9 cellular contexts compared by ENCODE assay signal in genomic region chr5:112691758-112692157, GRCh38. TPM values are rescaled to one million over a fixed set of nuclear protein-coding genes. Genes with fewer than 3 reads are reported as not detected.
DNase-seq lines count a peak whose midpoint lies in the region; ATAC-seq and TF ChIP-seq lines count a peak whose summit lies in the region.
"Had no signal": no experiment of that assay in that cellular context is flagged by ENCODE, and none has a peak within 500 bp of the region (broad histone marks: within the 10 kb centered on the region; RNA-seq: fewer than 3 reads in every experiment).

No MANE protein-coding gene starts in this region.

- intact Hi-C loops in Right ventricle myocardium inferior (cut with DNase I) (loop anchor here (5.0 kb wide), 1 partner anchor 66 kb away; no protein-coding TSS in a partner anchor), colonic mucosa (cut with DNase I) (loop anchor here (5.0 kb wide), 1 partner anchor 66 kb away; no protein-coding TSS in a partner anchor)

- no peaks in the 10 kb centered on the region for H3K9me3 Mint-ChIP-seq in stimulated activated effector memory CD8-positive, alpha-beta T cell treated with anti-CD3 and anti-CD28 coated beads, Interleukin-12 subunit alpha, Interleukin-12 subunit beta, amount 100 ng/mL, for 72 hours
- H3K9me3 Mint-ChIP-seq in glutamatergic neuron (ENCODE audit: unreplicated experiment), result peaks cover under 1% of the 10 kb centered on the region
- H3K9me3 Mint-ChIP-seq: T-helper 1 cell treated with Interleukin-12 subunit alpha and Interleukin-12 subunit beta and Interleukin-4 antibody, amounts not matched to agents 30 μg/mL and 1 μg/mL, for 36 hours had no signal

- DNase-seq in cardiac muscle cell (ENCODE audit: low read depth in 1 of 2, low spot score in 1 of 2) (peak in 1 of 2 donors; percentile 64), Right ventricle myocardium inferior (ENCODE audit: missing footprints) (no peak), NCI-H146 (lab: John Stamatoyannopoulos, UW) (peak; percentile 71), colonic mucosa (peak; percentile 44), GM23248 (no peak), occipital lobe (lab: John Stamatoyannopoulos, UW) (no peak), glutamatergic neuron (no peak)
- DNase-seq in stimulated activated effector memory CD8-positive, alpha-beta T cell treated with anti-CD3 and anti-CD28 coated beads, Interleukin-12 subunit alpha, Interleukin-12 subunit beta, amount 100 ng/mL, for 72 hours (ENCODE audit: low spot score in 2 of 2), result no peak

- no peak overlapping the region for H3K27ac Mint-ChIP-seq in stimulated activated effector memory CD8-positive, alpha-beta T cell treated with anti-CD3 and anti-CD28 coated beads, Interleukin-12 subunit alpha, Interleukin-12 subunit beta, amount 100 ng/mL, for 72 hours
- H3K27ac Mint-ChIP-seq in glutamatergic neuron (ENCODE audit: unreplicated experiment), result no peak overlapping the region
- H3K27ac Mint-ChIP-seq: T-helper 1 cell treated with Interleukin-12 subunit alpha and Interleukin-12 subunit beta and Interleukin-4 antibody, amounts not matched to agents 30 μg/mL and 1 μg/mL, for 36 hours had no signal

- no peaks in the 10 kb centered on the region for H3K36me3 Mint-ChIP-seq in stimulated activated effector memory CD8-positive, alpha-beta T cell treated with anti-CD3 and anti-CD28 coated beads, Interleukin-12 subunit alpha, Interleukin-12 subunit beta, amount 100 ng/mL, for 72 hours
- no peaks in the 10 kb centered on the region for H3K36me3 Mint-ChIP-seq in glutamatergic neuron (ENCODE audit: unreplicated experiment)

- H4K20me1 ChIP-seq in GM23248 (ENCODE audit: insufficient read depth), result no peaks in the 10 kb centered on the region

- H3K36me3 ChIP-seq in cardiac muscle cell (no peaks in the 10 kb centered on the region), colonic mucosa (no peaks in the 10 kb centered on the region), GM23248 (ENCODE audit: low read depth) (no peaks in the 10 kb centered on the region)

- TF ChIP-seq CTCF in cardiac muscle cell (IDR thresholded peaks at IDR 0.05; ENCODE audit: low read depth, low read length) (peak; percentile 51), colonic mucosa (IDR thresholded peaks at IDR 0.05) (peak; percentile 19), glutamatergic neuron (IDR thresholded peaks at IDR 0.05; ENCODE audit: partially characterized antibody, unreplicated experiment) (no peak)

- no peak overlapping the region for H3K9ac ChIP-seq in colonic mucosa (ENCODE audit: low read depth in 2 of 2, low read length in 2 of 2)
- H3K9ac ChIP-seq in GM23248, result no peak overlapping the region

- H3K27me3 ChIP-seq in cardiac muscle cell (no peaks in the 10 kb centered on the region), colonic mucosa (no peaks in the 10 kb centered on the region), GM23248 (replicated peaks; ENCODE audit: insufficient read depth) (no peaks in the 10 kb centered on the region)

- H2AFZ ChIP-seq in GM23248, result no peak overlapping the region

- H3K4me3 Mint-ChIP-seq in stimulated activated effector memory CD8-positive, alpha-beta T cell treated with anti-CD3 and anti-CD28 coated beads, Interleukin-12 subunit alpha, Interleukin-12 subunit beta, amount 100 ng/mL, for 72 hours, result no peak overlapping the region
- H3K4me3 Mint-ChIP-seq in glutamatergic neuron (ENCODE audit: unreplicated experiment), result no peak overlapping the region
- H3K4me3 Mint-ChIP-seq: T-helper 1 cell treated with Interleukin-12 subunit alpha and Interleukin-12 subunit beta and Interleukin-4 antibody, amounts not matched to agents 30 μg/mL and 1 μg/mL, for 36 hours had no signal

- in situ Hi-C loops in GM23248 (cut with MboI), result no loop called here

- H3K27me3 Mint-ChIP-seq in glutamatergic neuron (ENCODE audit: unreplicated experiment), result peaks cover 2% of the 10 kb centered on the region

- WGBS in GM23248 (ENCODE audit: low coverage in 1 of 2, low lambda C conversion rate in 2 of 2, missing lambda C conversion rate in 2 of 2), 2 experiments, result 83 to 87% methylated on average over 3 of the region's 3 CpGs

- no peak for ATAC-seq in Right ventricle myocardium inferior
- ATAC-seq in stimulated activated effector memory CD8-positive, alpha-beta T cell treated with anti-CD3 and anti-CD28 coated beads, Interleukin-12 subunit alpha, Interleukin-12 subunit beta, amount 100 ng/mL, for 72 hours, result peak; percentile 63

- H3K4me1 ChIP-seq in cardiac muscle cell (ENCODE audit: low read depth) (no peaks in the 10 kb centered on the region), colonic mucosa (no peaks in the 10 kb centered on the region), GM23248 (ENCODE audit: insufficient read depth) (peaks cover 31% of the 10 kb centered on the region)

- no peak overlapping the region for H3K4me2 ChIP-seq in GM23248 (ENCODE audit: unreplicated experiment)

- H3K27ac ChIP-seq in cardiac muscle cell, result no peak overlapping the region
- no peak overlapping the region for H3K27ac ChIP-seq in colonic mucosa
- no peak overlapping the region for H3K27ac ChIP-seq in GM23248

- H3K9me2 ChIP-seq in GM23248 (ENCODE audit: insufficient read depth), result no peaks in the 10 kb centered on the region

- no peaks in the 10 kb centered on the region for H3K79me2 ChIP-seq in GM23248 (ENCODE audit: insufficient read depth)

- H3K9me3 ChIP-seq in cardiac muscle cell (ENCODE audit: low read depth) (no peaks in the 10 kb centered on the region), colonic mucosa (no peaks in the 10 kb centered on the region), GM23248 (ENCODE audit: low read depth) (no peaks in the 10 kb centered on the region)

- no peaks in the 10 kb centered on the region for H3K4me1 Mint-ChIP-seq in stimulated activated effector memory CD8-positive, alpha-beta T cell treated with anti-CD3 and anti-CD28 coated beads, Interleukin-12 subunit alpha, Interleukin-12 subunit beta, amount 100 ng/mL, for 72 hours
- H3K4me1 Mint-ChIP-seq in glutamatergic neuron (ENCODE audit: low read depth, unreplicated experiment), result peaks cover 35% of the 10 kb centered on the region

- H3F3A ChIP-seq in GM23248 (ENCODE audit: insufficient read depth), result peaks cover 25% of the 10 kb centered on the region

- H3K4me3 ChIP-seq in cardiac muscle cell (no peak overlapping the region), colonic mucosa (no peak overlapping the region), GM23248 (no peak overlapping the region)

RNA-seq across cellular contexts. Expression of gene APC, which starts 45.9 kb away (rescaled TPM):
- total RNA-seq in cardiac muscle cell, result 38.3 and 40.1 TPM in 2 replicates
- 12.9 and 22.9 TPM in 2 replicates for polyA plus RNA-seq in cardiac muscle cell
- 35.6 TPM for total RNA-seq in Right ventricle myocardium inferior
- 10 to 100 TPM; 36.0 to 36.8 TPM for total RNA-seq in colonic mucosa
- 34.2 and 47.2 TPM in 2 replicates for total RNA-seq in GM23248 (2014; rRNA removed; shearing (Covaris generic))
- 17.8 and 18.1 TPM in 2 replicates for polyA plus RNA-seq in GM23248 (2016; fragmentation: Nextera tagmentation; extraction: Ambion mirVana)
- 423 TPM for total RNA-seq in occipital lobe
- 136 TPM for total RNA-seq in glutamatergic neuron (ENCODE audit: unreplicated experiment)

Comparison
In these comparisons a context has a peak if more than half of its experiments do, and no peak if none do; other contexts are left out.
1. DNase-seq: peak in NCI-H146 (single experiment) and colonic mucosa (single experiment); none in Right ventricle myocardium inferior (single experiment), stimulated activated effector memory CD8-positive, alpha-beta T cell treated with anti-CD3 and anti-CD28 coated beads, Interleukin-12 subunit alpha, Interleukin-12 subunit beta, amount 100 ng/mL, for 72 hours (0 of 2), GM23248 (single experiment), occipital lobe (single experiment) and glutamatergic neuron (single experiment).